14 cellular contexts compared by ENCODE assay signal in the genomic region with DNA sequence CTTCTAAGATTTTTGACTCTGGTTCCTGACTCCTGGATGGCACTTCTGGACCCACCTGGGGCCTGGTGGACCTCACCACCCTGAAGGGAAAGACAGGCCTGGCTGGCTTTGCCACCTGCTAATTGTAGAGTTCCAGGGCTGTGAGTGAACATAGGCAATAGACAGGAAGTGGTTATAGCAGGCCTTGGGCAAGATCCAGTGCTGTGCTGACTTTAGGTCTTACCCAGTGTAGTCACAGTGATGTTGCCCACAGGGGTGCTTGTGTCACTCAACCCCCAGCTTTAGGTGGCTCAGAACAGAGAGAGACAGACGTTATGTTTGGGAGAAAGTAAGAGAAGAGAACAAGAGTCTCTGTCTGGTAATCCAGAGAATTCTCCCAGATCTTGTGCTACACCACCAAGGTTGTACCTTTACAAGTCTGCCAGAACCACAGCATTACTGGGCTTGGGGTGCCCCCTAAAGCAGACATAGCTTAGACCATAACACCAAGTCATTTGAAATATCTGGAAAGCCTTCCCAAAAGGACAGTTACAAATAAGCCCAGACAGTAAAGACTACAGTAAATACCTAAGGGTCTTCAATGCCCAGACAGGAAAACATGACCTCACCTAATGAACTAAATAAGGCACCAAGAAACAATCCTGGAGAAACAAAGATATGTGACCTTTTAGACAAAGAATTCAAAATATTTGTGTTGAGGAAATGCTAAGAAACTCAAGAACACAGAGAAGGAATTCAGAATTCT.
DNase-seq lines count a peak whose midpoint lies in the region; ATAC-seq and TF ChIP-seq lines count a peak whose summit lies in the region.
"Had no signal": no experiment of that assay in that cellular context is flagged by ENCODE, and none has a peak within 500 bp of the region (broad histone marks: within the 10 kb centered on the region; RNA-seq: fewer than 3 reads in every experiment).

No MANE protein-coding gene starts in this region.

- no peak overlapping the region for H3K18ac ChIP-seq in IMR-90 (ENCODE audit: low read depth, low read length)

- H2BK120ac ChIP-seq in IMR-90 (ENCODE audit: low read depth, low read length) = no peak overlapping the region

- dilution Hi-C loops in IMR-90 (cut with HindIII; ENCODE audit: low sequenced_read_pairs, unreplicated experiment) = no loop called here

- H3K36me3 Mint-ChIP-seq in activated naive CD4-positive, alpha-beta T cell treated with anti-CD3 and anti-CD28 coated beads, Interleukin-2, amount 10 ng/mL, durations not matched to agents 7 days and 5 days = no peaks in the 10 kb centered on the region

- H3K27ac Mint-ChIP-seq in activated naive CD4-positive, alpha-beta T cell treated with anti-CD3 and anti-CD28 coated beads, Interleukin-2, amount 10 ng/mL, durations not matched to agents 7 days and 5 days = no peak overlapping the region
- H3K27ac Mint-ChIP-seq: T-helper 1 cell treated with Interleukin-12 subunit alpha and Interleukin-12 subunit beta and Interleukin-4 antibody, amounts not matched to agents 30 μg/mL and 1 μg/mL, for 36 hours had no signal

- no peak overlapping the region for H3K23ac ChIP-seq in IMR-90 (ENCODE audit: low read depth, low read length)

- no peak overlapping the region for H2AFZ ChIP-seq in IMR-90 (replicated peaks; ENCODE audit: low read length, poor library complexity)

- no peak overlapping the region for H4K8ac ChIP-seq in IMR-90 (ENCODE audit: low read depth in 2 of 2, low read length in 2 of 2)

- TF ChIP-seq POLR2A in IMR-90 (IDR thresholded peaks at IDR 0.05; ENCODE audit: low read depth, low read length) = no peak

- H2BK15ac ChIP-seq in IMR-90 (ENCODE audit: low read depth, low read length) = no peak overlapping the region

- no peak overlapping the region for H2BK5ac ChIP-seq in IMR-90 (ENCODE audit: low read depth, low read length, poor library complexity, severe bottlenecking)

- H3K56ac ChIP-seq in IMR-90 (ENCODE audit: extremely low read depth, insufficient read depth, low read length) = no peak overlapping the region

- H3K4ac ChIP-seq in IMR-90 (ENCODE audit: low read depth, low read length) = no peak overlapping the region

- no peaks in the 10 kb centered on the region for H3K4me1 Mint-ChIP-seq in activated naive CD4-positive, alpha-beta T cell treated with anti-CD3 and anti-CD28 coated beads, Interleukin-2, amount 10 ng/mL, durations not matched to agents 7 days and 5 days

- H3K9ac ChIP-seq in IMR-90 (ENCODE audit: low read depth, low read length) = no peak overlapping the region

- no peak overlapping the region for H2AK5ac ChIP-seq in IMR-90 (ENCODE audit: low read depth, low read length)

- H3K27me3 ChIP-seq in IMR-90 (ENCODE audit: control insufficient read depth, insufficient read depth, low read length) = no peaks in the 10 kb centered on the region
- H3K27me3 ChIP-seq: adrenal gland, suprapubic skin had no signal

- H3K36me3 ChIP-seq in IMR-90 (ENCODE audit: control insufficient read depth, insufficient read depth, low read length) = no peaks in the 10 kb centered on the region
- H3K36me3 ChIP-seq: adrenal gland, suprapubic skin had no signal

- H3K27me3 Mint-ChIP-seq in activated naive CD4-positive, alpha-beta T cell treated with anti-CD3 and anti-CD28 coated beads, Interleukin-2, amount 10 ng/mL, durations not matched to agents 7 days and 5 days = no peaks in the 10 kb centered on the region

- no peak overlapping the region for H3K4me3 ChIP-seq in IMR-90 (ENCODE audit: insufficient read depth, low read depth, low read length)
- H3K4me3 ChIP-seq: adrenal gland, suprapubic skin had no signal

- no CpG with 5 or more reads among the region's 1 CpG for WGBS in IMR-90 (ENCODE audit: extremely low coverage in 2 of 2, insufficient read length in 1 of 2), 2 experiments

- H2BK20ac ChIP-seq in IMR-90 (ENCODE audit: low read depth, low read length) = no peak overlapping the region

- no peaks in the 10 kb centered on the region for H3K79me1 ChIP-seq in IMR-90 (ENCODE audit: low read depth in 1 of 2, low read length in 2 of 2)

- in situ Hi-C loops in IMR-90 (cut with MboI; ENCODE audit: low sequenced_read_pairs) = no loop called here

- H3K9me3 ChIP-seq in IMR-90 (ENCODE audit: control insufficient read depth, insufficient read depth, low read length) = no peaks in the 10 kb centered on the region
- H3K9me3 ChIP-seq: adrenal gland, suprapubic skin had no signal

- intact Hi-C loops in IMR-90 (cut with micrococcal nuclease) = no loop called here

- no TSS peak for BruUV-seq in IMR-90 (replicated peaks; lab: Mats Ljungman, UMichigan)

- no peak overlapping the region for H3K4me2 ChIP-seq in IMR-90 (ENCODE audit: low read depth, low read length)

- no peak overlapping the region for H4K5ac ChIP-seq in IMR-90 (ENCODE audit: low read depth, low read length)

- H4K20me1 ChIP-seq in IMR-90 (ENCODE audit: insufficient read depth, low read length) = no peaks in the 10 kb centered on the region

- POLR2A ChIA-PET in IMR-90 (lab: Charles Lee; ENCODE audit: unreplicated experiment) = no interaction called here

- no peak overlapping the region for H4K91ac ChIP-seq in IMR-90 (ENCODE audit: insufficient read depth, low read depth, low read length)

- no peak overlapping the region for H3K14ac ChIP-seq in IMR-90 (replicated peaks; ENCODE audit: low read depth, low read length)

- H3K4me1 ChIP-seq in IMR-90 (ENCODE audit: control insufficient read depth, insufficient read depth, low read length) = no peaks in the 10 kb centered on the region
- H3K4me1 ChIP-seq: adrenal gland, suprapubic skin had no signal

- no peak for TF ChIP-seq RAD21 in IMR-90 (IDR thresholded peaks at IDR 0.05; ENCODE audit: low read length)

- no peak overlapping the region for H3K4me3 Mint-ChIP-seq in activated naive CD4-positive, alpha-beta T cell treated with anti-CD3 and anti-CD28 coated beads, Interleukin-2, amount 10 ng/mL, durations not matched to agents 7 days and 5 days
- H3K4me3 Mint-ChIP-seq: activated T-cell treated with anti-CD3 and anti-CD28 coated beads, Interleukin-2, amount 50 U/mL, for 4 hours; T-helper 1 cell treated with Interleukin-12 subunit alpha and Interleukin-12 subunit beta and Interleukin-4 antibody, amounts not matched to agents 30 μg/mL and 1 μg/mL, for 36 hours had no signal

- DNase-seq in AML-193 (lab: John Stamatoyannopoulos, UW) = peak; percentile 50 to 68
- DNase-seq in IMR-90 = peak; percentile 1
- DNase-seq in astrocyte of the hippocampus (ENCODE audit: low read depth, low spot score) = peak; percentile 38
- DNase-seq in iris pigment epithelial cell (ENCODE audit: low read depth) = peak; percentile 38
- no peak for DNase-seq in putamen (ENCODE audit: low spot score)
- no peak for DNase-seq in activated naive CD4-positive, alpha-beta T cell treated with anti-CD3 and anti-CD28 coated beads, Interleukin-2, amount 10 ng/mL, durations not matched to agents 7 days and 5 days
- DNase-seq in NCI-H524 (lab: John Stamatoyannopoulos, UW) = no peak
- DNase-seq: activated CD4-positive, alpha-beta T cell treated with anti-CD3 and anti-CD28 coated beads for 4 hours; activated T-cell treated with anti-CD3 and anti-CD28 coated beads, Interleukin-2, amount 50 U/mL, for 4 hours; adrenal gland; stimulated activated CD4-positive, alpha-beta T cell treated with anti-CD3 and anti-CD28 coated beads, Interleukin-15, amount 100 ng/mL, for 24 hours had no signal

- CTCF ChIA-PET in IMR-90 (lab: Yijun Ruan, JAX) = no interaction called here
- CTCF ChIA-PET in activated naive CD4-positive, alpha-beta T cell treated with anti-CD3 and anti-CD28 coated beads, Interleukin-2, amount 10 ng/mL, durations not matched to agents 7 days and 5 days (lab: Charles Lee) = no interaction called here

- H3K9me3 Mint-ChIP-seq in activated naive CD4-positive, alpha-beta T cell treated with anti-CD3 and anti-CD28 coated beads, Interleukin-2, amount 10 ng/mL, durations not matched to agents 7 days and 5 days = no peaks in the 10 kb centered on the region

- no peak for ATAC-seq in IMR-90 (ENCODE audit: low read depth)
- ATAC-seq in GM18867 (IDR thresholded peaks at IDR 0.05; ENCODE audit: unreplicated experiment) = no peak
- ATAC-seq: activated T-cell treated with anti-CD3 and anti-CD28 coated beads, Interleukin-2, amount 50 U/mL, for 4 hours had no signal

- no peak for TF ChIP-seq CTCF in IMR-90 (conservative IDR thresholded peaks at IDR 0.05; ENCODE audit: low read depth, low read length)

- H3K27ac ChIP-seq in IMR-90 (ENCODE audit: insufficient read depth, low read length) = no peak overlapping the region
- H3K27ac ChIP-seq: adrenal gland, suprapubic skin had no signal

- H3K9me1 ChIP-seq in IMR-90 (ENCODE audit: insufficient read depth, low read length) = no peaks in the 10 kb centered on the region

- no peak overlapping the region for H2AK9ac ChIP-seq in IMR-90 (replicated peaks; ENCODE audit: low read depth, low read length, poor library complexity)

TF ChIP-seq in IMR-90, 13 proteins besides CTCF, POLR2A, EP300 and RAD21:
- no peak for TF ChIP-seq RCOR1 (IDR thresholded peaks at IDR 0.05; ENCODE audit: insufficient replicate concordance, low read length)
- TF ChIP-seq CEBPB (IDR thresholded peaks at IDR 0.05; ENCODE audit: low read depth, low read length) = no peak
- TF ChIP-seq, protein P1, sequence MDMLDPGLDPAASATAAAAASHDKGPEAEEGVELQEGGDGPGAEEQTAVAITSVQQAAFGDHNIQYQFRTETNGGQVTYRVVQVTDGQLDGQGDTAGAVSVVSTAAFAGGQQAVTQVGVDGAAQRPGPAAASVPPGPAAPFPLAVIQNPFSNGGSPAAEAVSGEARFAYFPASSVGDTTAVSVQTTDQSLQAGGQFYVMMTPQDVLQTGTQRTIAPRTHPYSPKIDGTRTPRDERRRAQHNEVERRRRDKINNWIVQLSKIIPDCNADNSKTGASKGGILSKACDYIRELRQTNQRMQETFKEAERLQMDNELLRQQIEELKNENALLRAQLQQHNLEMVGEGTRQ (IDR thresholded peaks at IDR 0.05; ENCODE audit: low read depth, low read length) = no peak
- TF ChIP-seq MXI1 (IDR thresholded peaks at IDR 0.05; ENCODE audit: borderline replicate concordance, low read depth, low read length) = no peak
- no peak for TF ChIP-seq NFE2L2 (IDR thresholded peaks at IDR 0.05; ENCODE audit: low read depth, low read length)
- TF ChIP-seq CHD1 (IDR thresholded peaks at IDR 0.05; ENCODE audit: low read depth, low read length) = no peak
- no peak for TF ChIP-seq RFX5 (IDR thresholded peaks at IDR 0.05; ENCODE audit: low read depth, low read length)
- TF ChIP-seq SMC3 (IDR thresholded peaks at IDR 0.05; ENCODE audit: low read depth, low read length) = no peak
- TF ChIP-seq MAFK (IDR thresholded peaks at IDR 0.05; ENCODE audit: low read depth, low read length) = no peak
- TF ChIP-seq FOS (IDR thresholded peaks at IDR 0.05; ENCODE audit: low read depth, low read length) = no peak
- no peak for TF ChIP-seq MAZ (IDR thresholded peaks at IDR 0.05; ENCODE audit: borderline replicate concordance, low read depth, low read length)

Comparison
In these comparisons a context has a peak if more than half of its experiments do, and no peak if none do; other contexts are left out.
1. DNase-seq: peak in AML-193 (2 of 2), IMR-90 (single experiment), astrocyte of the hippocampus (single experiment) and iris pigment epithelial cell (single experiment); none in putamen (single experiment), activated naive CD4-positive, alpha-beta T cell treated with anti-CD3 and anti-CD28 coated beads, Interleukin-2, amount 10 ng/mL, durations not matched to agents 7 days and 5 days (single experiment) and NCI-H524 (0 of 2).